ENCODE assay signal across 8 cellular contexts in genomic region chr1:67748630-67749029, GRCh38.
A peak's percentile ranks its signal among the peaks of the same experiment; 100 is the strongest.
DNase-seq lines count a peak whose midpoint lies in the region; ATAC-seq and TF ChIP-seq lines count a peak whose summit lies in the region.

No MANE protein-coding gene starts in this region.

- CTCF ChIA-PET in SK-N-SH (lab: Yijun Ruan, JAX): no interaction called here
- CTCF ChIA-PET in naive thymus-derived CD4-positive, alpha-beta T cell (lab: Charles Lee): no interaction called here

- H3K36me3 ChIP-seq in SK-N-SH (replicated peaks in 1 of 2; ENCODE audit: control insufficient read depth in 1 of 2, insufficient read depth in 2 of 2, low read length in 1 of 2): peaks cover 2 to 5% of the 10 kb centered on the region in 2 experiments
- H3K36me3 ChIP-seq in thoracic aorta: no peaks in the 10 kb centered on the region
- H3K36me3 ChIP-seq in naive thymus-derived CD4-positive, alpha-beta T cell (ENCODE audit: control insufficient read depth in 2 of 3, insufficient read depth in 3 of 3, low read length in 3 of 3): no peaks in the 10 kb centered on the region

- DNase-seq in SK-N-SH: no peak
- no peak for DNase-seq in left ventricle myocardium superior
- DNase-seq in thoracic aorta (ENCODE audit: low spot score): no peak
- no peak for DNase-seq in GDM1 (lab: John Stamatoyannopoulos, UW)
- DNase-seq in cerebellum (ENCODE audit: low spot score): no peak
- no peak for DNase-seq in naive thymus-derived CD4-positive, alpha-beta T cell

- no peak for TF ChIP-seq RAD21 in SK-N-SH (IDR thresholded peaks at IDR 0.05; ENCODE audit: low read length)

- peak overlapping the region; percentile 56 for H3K4me2 ChIP-seq in SK-N-SH

- peak overlapping the region; percentile 74 to 75 for H3K27ac ChIP-seq in SK-N-SH (ENCODE audit: low read depth in 2 of 2, low read length in 1 of 2)
- peak overlapping the region; percentile 95 to 97 for H3K27ac ChIP-seq in thoracic aorta
- no peak overlapping the region for H3K27ac ChIP-seq in naive thymus-derived CD4-positive, alpha-beta T cell (ENCODE audit: low read depth, low read length)

- POLR2A ChIA-PET in SK-N-SH (lab: Yijun Ruan, JAX): no interaction called here
- POLR2A ChIA-PET in naive thymus-derived CD4-positive, alpha-beta T cell (lab: Charles Lee): no interaction called here

- H3F3A ChIP-seq in SK-N-SH (replicated peaks; ENCODE audit: insufficient read depth): peaks cover 32% of the 10 kb centered on the region

- ATAC-seq in GM18907 (IDR thresholded peaks at IDR 0.05; ENCODE audit: unreplicated experiment) (peak; percentile 93), HG02943 (IDR thresholded peaks at IDR 0.05; ENCODE audit: low read depth, unreplicated experiment) (peak; percentile 93), left ventricle myocardium superior (peak; percentile 77), thoracic aorta (ENCODE audit: insufficient number of reproducible peaks, low FRiP score, low read depth) (peak; percentile 47)
- ATAC-seq in naive thymus-derived CD4-positive, alpha-beta T cell: no peak

- WGBS in SK-N-SH (ENCODE audit: low lambda C conversion rate): 47% methylated on average over 2 of the region's 2 CpGs

- no peaks in the 10 kb centered on the region for H3K9me2 ChIP-seq in SK-N-SH

- no peaks in the 10 kb centered on the region for H4K20me1 ChIP-seq in SK-N-SH (ENCODE audit: insufficient read depth)

- H3K4me3 ChIP-seq in SK-N-SH (ENCODE audit: low read depth in 2 of 2, low read length in 1 of 2) (no peak overlapping the region), thoracic aorta (peak overlapping the region; percentile 26)
- H3K4me3 ChIP-seq in naive thymus-derived CD4-positive, alpha-beta T cell (ENCODE audit: low read length): no peak overlapping the region

- intact Hi-C loops in left ventricle myocardium superior (cut with micrococcal nuclease): no loop called here
- intact Hi-C loops in naive thymus-derived CD4-positive, alpha-beta T cell (cut with micrococcal nuclease): no loop called here

- no peaks in the 10 kb centered on the region for H3K9me3 ChIP-seq in SK-N-SH
- H3K9me3 ChIP-seq in thoracic aorta: no peaks in the 10 kb centered on the region
- no peaks in the 10 kb centered on the region for H3K9me3 ChIP-seq in naive thymus-derived CD4-positive, alpha-beta T cell (ENCODE audit: control insufficient read depth in 2 of 3, low read length in 3 of 3)

- TF ChIP-seq EP300 in SK-N-SH (IDR thresholded peaks at IDR 0.05; ENCODE audit: borderline replicate concordance in 1 of 2, low read depth in 1 of 2, low read length in 1 of 2): no peak

- no peak overlapping the region for H2AFZ ChIP-seq in SK-N-SH (ENCODE audit: low read depth)

- H3K4me1 Mint-ChIP-seq in naive thymus-derived CD4-positive, alpha-beta T cell: peaks cover 0 to 25% (median 3%) of the 10 kb centered on the region in 7 donors

- H3K9ac ChIP-seq in SK-N-SH: no peak overlapping the region

- H3K4me1 ChIP-seq in SK-N-SH (ENCODE audit: control insufficient read depth in 1 of 2, insufficient read depth in 2 of 2, low read depth in 1 of 2, low read length in 1 of 2) (peaks cover 10 to 62% of the 10 kb centered on the region in 2 experiments), thoracic aorta (ENCODE audit: control insufficient read depth in 1 of 2, low read depth in 2 of 2) (peaks cover 69 to 97% of the 10 kb centered on the region in 2 donors)
- no peaks in the 10 kb centered on the region for H3K4me1 ChIP-seq in naive thymus-derived CD4-positive, alpha-beta T cell (ENCODE audit: control insufficient read depth in 2 of 2, insufficient read depth in 2 of 2, low read length in 2 of 2)

- H3K79me2 ChIP-seq in SK-N-SH (ENCODE audit: insufficient read depth): peaks cover 94% of the 10 kb centered on the region

- peaks cover 6 to 31% (median 13%) of the 10 kb centered on the region in 5 donors for H3K27me3 Mint-ChIP-seq in naive thymus-derived CD4-positive, alpha-beta T cell

- no peaks in the 10 kb centered on the region for H3K27me3 ChIP-seq in SK-N-SH (ENCODE audit: insufficient read depth)
- no peaks in the 10 kb centered on the region for H3K27me3 ChIP-seq in thoracic aorta (replicated peaks; ENCODE audit: insufficient read depth)
- H3K27me3 ChIP-seq in naive thymus-derived CD4-positive, alpha-beta T cell (ENCODE audit: control insufficient read depth in 2 of 2, insufficient read depth in 2 of 2, low read length in 2 of 2): no peaks in the 10 kb centered on the region

- H3K36me3 Mint-ChIP-seq in naive thymus-derived CD4-positive, alpha-beta T cell: no peaks in the 10 kb centered on the region

- H3K27ac Mint-ChIP-seq in naive thymus-derived CD4-positive, alpha-beta T cell: no peak overlapping the region

- peaks cover 0 to 2% (median 0%) of the 10 kb centered on the region in 11 donors for H3K9me3 Mint-ChIP-seq in naive thymus-derived CD4-positive, alpha-beta T cell

- TF ChIP-seq CTCF in SK-N-SH (IDR thresholded peaks at IDR 0.05) (no peak), thoracic aorta (IDR thresholded peaks at IDR 0.05) (no peak)

- H3K4me3 Mint-ChIP-seq in naive thymus-derived CD4-positive, alpha-beta T cell: peak overlapping the region in 1 of 10 donors; percentile 28

TF ChIP-seq in SK-N-SH, 30 proteins besides CTCF, POLR2A, EP300 and RAD21:
- TF ChIP-seq REST (IDR thresholded peaks at IDR 0.05; ENCODE audit: low read depth, low read length) (no peak), POLR2AphosphoS5 (IDR thresholded peaks at IDR 0.05; ENCODE audit: low read depth, low read length) (0 out of 2 replicates have a peak, but pooled peaks have one; percentile 21), SMC3 (IDR thresholded peaks at IDR 0.05; ENCODE audit: low read depth, low read length) (0 out of 2 replicates have a peak, but pooled peaks have one; percentile 2)
